ENCODE assay signal across 1 cellular context in the genomic region with DNA sequence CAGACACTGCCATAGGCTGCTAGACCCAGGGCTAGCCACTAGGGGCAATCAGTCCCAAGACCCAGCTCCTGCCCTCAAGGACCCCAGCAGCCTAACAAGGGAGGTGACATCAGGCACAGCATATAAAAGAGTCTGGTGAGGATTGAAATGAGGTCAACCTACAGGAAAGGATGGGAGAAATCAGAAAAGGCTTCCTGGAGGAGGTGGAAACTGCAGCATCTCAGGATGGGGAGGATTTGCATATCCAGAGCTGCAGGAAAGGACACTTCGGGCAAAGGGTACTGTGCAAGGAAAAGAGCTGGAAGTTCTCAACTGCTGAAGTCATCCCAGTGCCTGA.
TF ChIP-seq lines count a peak whose summit lies in the region.

No MANE protein-coding gene starts in this region.

TF ChIP-seq in K562, 482 proteins besides CTCF, POLR2A, EP300 and RAD21:
- peak; percentile 86 for TF ChIP-seq ZFP36 (IDR thresholded peaks at IDR 0.05; ENCODE audit: low read depth, low read length, partially characterized antibody)
- TF ChIP-seq, protein P1, sequence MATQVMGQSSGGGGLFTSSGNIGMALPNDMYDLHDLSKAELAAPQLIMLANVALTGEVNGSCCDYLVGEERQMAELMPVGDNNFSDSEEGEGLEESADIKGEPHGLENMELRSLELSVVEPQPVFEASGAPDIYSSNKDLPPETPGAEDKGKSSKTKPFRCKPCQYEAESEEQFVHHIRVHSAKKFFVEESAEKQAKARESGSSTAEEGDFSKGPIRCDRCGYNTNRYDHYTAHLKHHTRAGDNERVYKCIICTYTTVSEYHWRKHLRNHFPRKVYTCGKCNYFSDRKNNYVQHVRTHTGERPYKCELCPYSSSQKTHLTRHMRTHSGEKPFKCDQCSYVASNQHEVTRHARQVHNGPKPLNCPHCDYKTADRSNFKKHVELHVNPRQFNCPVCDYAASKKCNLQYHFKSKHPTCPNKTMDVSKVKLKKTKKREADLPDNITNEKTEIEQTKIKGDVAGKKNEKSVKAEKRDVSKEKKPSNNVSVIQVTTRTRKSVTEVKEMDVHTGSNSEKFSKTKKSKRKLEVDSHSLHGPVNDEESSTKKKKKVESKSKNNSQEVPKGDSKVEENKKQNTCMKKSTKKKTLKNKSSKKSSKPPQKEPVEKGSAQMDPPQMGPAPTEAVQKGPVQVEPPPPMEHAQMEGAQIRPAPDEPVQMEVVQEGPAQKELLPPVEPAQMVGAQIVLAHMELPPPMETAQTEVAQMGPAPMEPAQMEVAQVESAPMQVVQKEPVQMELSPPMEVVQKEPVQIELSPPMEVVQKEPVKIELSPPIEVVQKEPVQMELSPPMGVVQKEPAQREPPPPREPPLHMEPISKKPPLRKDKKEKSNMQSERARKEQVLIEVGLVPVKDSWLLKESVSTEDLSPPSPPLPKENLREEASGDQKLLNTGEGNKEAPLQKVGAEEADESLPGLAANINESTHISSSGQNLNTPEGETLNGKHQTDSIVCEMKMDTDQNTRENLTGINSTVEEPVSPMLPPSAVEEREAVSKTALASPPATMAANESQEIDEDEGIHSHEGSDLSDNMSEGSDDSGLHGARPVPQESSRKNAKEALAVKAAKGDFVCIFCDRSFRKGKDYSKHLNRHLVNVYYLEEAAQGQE (CRISPR knock-in tag; IDR thresholded peaks at IDR 0.05; ENCODE audit: low read depth) = no peak
TF ChIP-seq in K562: peak in this region for 1.
